ENCODE assay signal across 1 cellular context in genomic region chrX:44227981-44228380, GRCh38.
TF ChIP-seq lines count a peak whose summit lies in the region.

No MANE protein-coding gene starts in this region.

TF ChIP-seq in IMR-90, 13 proteins besides CTCF, POLR2A, EP300 and RAD21:
- TF ChIP-seq, protein P1, sequence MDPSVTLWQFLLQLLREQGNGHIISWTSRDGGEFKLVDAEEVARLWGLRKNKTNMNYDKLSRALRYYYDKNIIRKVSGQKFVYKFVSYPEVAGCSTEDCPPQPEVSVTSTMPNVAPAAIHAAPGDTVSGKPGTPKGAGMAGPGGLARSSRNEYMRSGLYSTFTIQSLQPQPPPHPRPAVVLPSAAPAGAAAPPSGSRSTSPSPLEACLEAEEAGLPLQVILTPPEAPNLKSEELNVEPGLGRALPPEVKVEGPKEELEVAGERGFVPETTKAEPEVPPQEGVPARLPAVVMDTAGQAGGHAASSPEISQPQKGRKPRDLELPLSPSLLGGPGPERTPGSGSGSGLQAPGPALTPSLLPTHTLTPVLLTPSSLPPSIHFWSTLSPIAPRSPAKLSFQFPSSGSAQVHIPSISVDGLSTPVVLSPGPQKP (IDR thresholded peaks at IDR 0.05; ENCODE audit: borderline replicate concordance, low read depth, low read length): no peak
- no peak for TF ChIP-seq FOS (IDR thresholded peaks at IDR 0.05; ENCODE audit: low read depth, low read length)
- no peak for TF ChIP-seq RFX5 (IDR thresholded peaks at IDR 0.05; ENCODE audit: low read depth, low read length)
- no peak for TF ChIP-seq CHD1 (IDR thresholded peaks at IDR 0.05; ENCODE audit: low read depth, low read length)
- TF ChIP-seq RCOR1 (IDR thresholded peaks at IDR 0.05; ENCODE audit: insufficient replicate concordance, low read length): no peak
- TF ChIP-seq, protein P2, sequence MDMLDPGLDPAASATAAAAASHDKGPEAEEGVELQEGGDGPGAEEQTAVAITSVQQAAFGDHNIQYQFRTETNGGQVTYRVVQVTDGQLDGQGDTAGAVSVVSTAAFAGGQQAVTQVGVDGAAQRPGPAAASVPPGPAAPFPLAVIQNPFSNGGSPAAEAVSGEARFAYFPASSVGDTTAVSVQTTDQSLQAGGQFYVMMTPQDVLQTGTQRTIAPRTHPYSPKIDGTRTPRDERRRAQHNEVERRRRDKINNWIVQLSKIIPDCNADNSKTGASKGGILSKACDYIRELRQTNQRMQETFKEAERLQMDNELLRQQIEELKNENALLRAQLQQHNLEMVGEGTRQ (IDR thresholded peaks at IDR 0.05; ENCODE audit: low read depth, low read length): no peak
- no peak for TF ChIP-seq MAZ (IDR thresholded peaks at IDR 0.05; ENCODE audit: borderline replicate concordance, low read depth, low read length)
- no peak for TF ChIP-seq BHLHE40 (IDR thresholded peaks at IDR 0.05; ENCODE audit: low read depth, low read length)
